ENCODE assay signal across 8 cellular contexts in genomic region chr2:101252408-101253012, GRCh38. TPM values are rescaled to one million over a fixed set of nuclear protein-coding genes. Genes with fewer than 3 reads are reported as not detected.
DNase-seq lines count a peak whose midpoint lies in the region; ATAC-seq, FAIRE-seq and TF ChIP-seq lines count a peak whose summit lies in the region.

CNOT11 (plus strand) TSS chr2:101252886; CDS start chr2:101252965, 79 bp downstream.

- peak; percentile 99 for DNase-seq in COLO668 (lab: John Stamatoyannopoulos, UW; ENCODE audit: unreplicated experiment)
- peak; percentile 88 for DNase-seq in HT1080 (ENCODE audit: low read depth)
- peak; percentile 98 for DNase-seq in NOMO-1 treated with DMSO at 0.1 percent for 48 hours (lab: John Stamatoyannopoulos, UW; ENCODE audit: unreplicated experiment)
- peak; percentile 98 for DNase-seq in activated CD8-positive, alpha-beta memory T cell treated with anti-CD3 and anti-CD28 coated beads for 4 hours (ENCODE audit: low read depth in 2 of 2)
- DNase-seq in H1 (ENCODE audit: low read depth in 1 of 2, low spot score in 2 of 2), result peak; percentile 95 to 97
- peak; percentile 100 for DNase-seq in mesendoderm
- peak; percentile 99 for DNase-seq in stimulated activated CD8-positive, alpha-beta memory T cell treated with anti-CD3 and anti-CD28 coated beads, Interleukin-15, amount 100 ng/mL, for 1 hour (ENCODE audit: low read depth)

- H2BK12ac ChIP-seq in H1 (ENCODE audit: low read depth, low read length), result peak within 1 kb of the TSS; percentile 31; the same call in 1 of the 2 replicates

- H3K9me3 ChIP-seq in H1 (ENCODE audit: insufficient read depth in 2 of 2, low read depth in 1 of 2, low read length in 1 of 2), result no peaks in the 10 kb centered on the region

- no peak for TF ChIP-seq EP300 in H1 (IDR thresholded peaks at IDR 0.05; ENCODE audit: borderline replicate concordance in 1 of 2, low read depth in 2 of 2, low read length in 2 of 2)

- peak within 1 kb of the TSS; percentile 74 for H3K14ac ChIP-seq in H1 (ENCODE audit: insufficient read length)

- H3K36me3 ChIP-seq in H1 (ENCODE audit: control insufficient read depth in 2 of 4, insufficient read depth in 4 of 4, low read length in 3 of 4) (no peaks in the 10 kb centered on the region; a peak in 1 of 8 replicates), mesendoderm (ENCODE audit: control insufficient read depth, insufficient read depth, low read length) (no peaks in the 10 kb centered on the region)

- H3K79me1 ChIP-seq in H1 (ENCODE audit: low read depth, low read length) (peaks cover 6% of the 10 kb centered on the region), mesendoderm (ENCODE audit: low read length) (peaks cover 12% of the 10 kb centered on the region)

- peak within 1 kb of the TSS; percentile 70; the same call in 1 of the 2 replicates for H3K27ac ChIP-seq in H1 (ENCODE audit: low read depth, low read length)
- peak within 1 kb of the TSS; percentile 93 for H3K27ac ChIP-seq in mesendoderm (ENCODE audit: low read depth, low read length)

- H3K27me3 ChIP-seq in H1 (replicated peaks in 1 of 4; ENCODE audit: control insufficient read depth in 3 of 4, extremely low read depth in 1 of 4, insufficient read depth in 3 of 4, low read length in 3 of 4), result no peaks in the 10 kb centered on the region
- no peaks in the 10 kb centered on the region for H3K27me3 ChIP-seq in mesendoderm (ENCODE audit: insufficient read depth, low read length, poor library complexity)

- TF ChIP-seq POLR2A in H1 (IDR thresholded peaks at IDR 0.05; ENCODE audit: control extremely low read depth in 1 of 2, low read depth in 2 of 2, low read length in 2 of 2), result peak; percentile 81 to 86

- peak within 1 kb of the TSS; percentile 90 for H3K4ac ChIP-seq in H1 (replicated peaks; ENCODE audit: insufficient read length, low read depth, low read length)
- H3K4ac ChIP-seq in mesendoderm (ENCODE audit: low read depth, low read length), result peak within 1 kb of the TSS; percentile 92

- POLR2A ChIA-PET in H1 (lab: Charles Lee; ENCODE audit: partially characterized antibody), result interaction anchor here (0.6 to 3.7 kb wide), 13 partner anchors 11 to 250 kb away, joined by 3 to 17 read pairs (median 4); partner anchors contain the start of genes RNF149 and RPL31

- H3K56ac ChIP-seq in H1 (replicated peaks; ENCODE audit: insufficient read length, low read depth, low read length) (peak within 1 kb of the TSS; percentile 20), mesendoderm (ENCODE audit: low read length) (peak within 1 kb of the TSS; percentile 91)

- ATAC-seq in GM21360 (IDR thresholded peaks at IDR 0.05; ENCODE audit: unreplicated experiment), result peak; percentile 83

- peak within 1 kb of the TSS; percentile 76 to 98 for H3K4me2 ChIP-seq in H1 (ENCODE audit: insufficient read depth in 1 of 2, low read depth in 2 of 2, low read length in 2 of 2)
- H3K4me2 ChIP-seq in mesendoderm (ENCODE audit: low read length), result peak within 1 kb of the TSS; percentile 97

- peak within 1 kb of the TSS; percentile 77 to 94 (median 90) for H3K4me3 ChIP-seq in H1 (ENCODE audit: extremely low read depth in 1 of 4, insufficient read depth in 2 of 4, low read depth in 3 of 4, low read length in 4 of 4)
- H3K4me3 ChIP-seq in mesendoderm (ENCODE audit: low read length), result peak within 1 kb of the TSS; percentile 75

- peak within 1 kb of the TSS; percentile 72; the same call in 1 of the 2 replicates for H4K8ac ChIP-seq in H1 (ENCODE audit: extremely low read depth, insufficient read depth, low read length)
- peak within 1 kb of the TSS; percentile 94 for H4K8ac ChIP-seq in mesendoderm (ENCODE audit: low read depth, low read length)

- peaks cover 9 to 32% of the 10 kb centered on the region in 2 experiments for H3K79me2 ChIP-seq in H1 (ENCODE audit: control insufficient read depth in 1 of 2, insufficient read depth in 2 of 2, low read length in 2 of 2)
- peaks cover 21% of the 10 kb centered on the region for H3K79me2 ChIP-seq in mesendoderm (ENCODE audit: control insufficient read depth, insufficient read depth, low read length)

- no peak within 1 kb of the TSS for H2AFZ ChIP-seq in H1 (ENCODE audit: low read length)

- H2BK120ac ChIP-seq in H1 (replicated peaks; ENCODE audit: low read depth, low read length), result no peak within 1 kb of the TSS
- peak within 1 kb of the TSS; percentile 65 for H2BK120ac ChIP-seq in mesendoderm (ENCODE audit: low read depth, low read length)

- peak within 1 kb of the TSS; percentile 81 for H4K91ac ChIP-seq in H1 (replicated peaks; ENCODE audit: insufficient read length, low read length)

- H4K5ac ChIP-seq in H1 (ENCODE audit: insufficient read length, low read depth, low read length), result peak within 1 kb of the TSS; percentile 74
- no peak within 1 kb of the TSS for H4K5ac ChIP-seq in mesendoderm (ENCODE audit: low read length)

- H3K9ac ChIP-seq in H1 (replicated peaks in 1 of 4; ENCODE audit: extremely low read depth in 1 of 4, low read depth in 3 of 4, low read length in 3 of 4) (peak within 1 kb of the TSS; percentile 65 to 92 (median 80)), mesendoderm (ENCODE audit: low read length) (peak within 1 kb of the TSS; percentile 86)

- no peak within 1 kb of the TSS for H2BK20ac ChIP-seq in H1 (ENCODE audit: low read length)

- 2% methylated on average over 55 of the region's 63 CpGs; no CpG with 5 or more reads in 1 of the 2 experiments for WGBS in H1 (ENCODE audit: extremely low coverage in 1 of 2, insufficient coverage in 1 of 2, insufficient read length in 1 of 2, insufficient replicate concordance in 2 of 2, low coverage in 1 of 2, low lambda C conversion rate in 2 of 2, missing lambda C conversion rate in 1 of 2), 2 experiments
- no CpG with 5 or more reads among the region's 63 CpGs for WGBS in mesendoderm (ENCODE audit: extremely low coverage, insufficient coverage, low lambda C conversion rate)

- no peak for TF ChIP-seq RAD21 in H1 (IDR thresholded peaks at IDR 0.05 in 1 of 2, conservative IDR thresholded peaks at IDR 0.05 in 1 of 2; ENCODE audit: low read depth in 2 of 2, low read length in 2 of 2)

- CTCF ChIA-PET in H1 (lab: Charles Lee; ENCODE audit: partially characterized antibody), result interaction anchor here (0.6 to 5.5 kb wide), 24 partner anchors 13 to 437 kb away, joined by 3 to 45 read pairs (median 4); no protein-coding TSS in a partner anchor

- peak within 1 kb of the TSS; percentile 79; the same call in 1 of the 2 replicates for H2BK5ac ChIP-seq in H1 (ENCODE audit: low read depth, low read length)
- H2BK5ac ChIP-seq in mesendoderm (ENCODE audit: low read length), result peak within 1 kb of the TSS; percentile 3

- H3K18ac ChIP-seq in H1 (ENCODE audit: extremely low read depth, low read length), result peak within 1 kb of the TSS; percentile 96
- peak within 1 kb of the TSS; percentile 85 for H3K18ac ChIP-seq in mesendoderm (ENCODE audit: low read length)

- H4K20me1 ChIP-seq in H1 (replicated peaks in 1 of 2; ENCODE audit: control insufficient read depth in 1 of 2, insufficient read depth in 2 of 2, low read length in 2 of 2), result peaks cover 4 to 7% of the 10 kb centered on the region in 2 experiments

- peaks cover 0 to 18% (median 10%) of the 10 kb centered on the region in 4 experiments; a peak in 4 of 7 replicates for H3K4me1 ChIP-seq in H1 (replicated peaks in 1 of 4; ENCODE audit: control insufficient read depth in 3 of 4, insufficient read depth in 4 of 4, low read length in 3 of 4)
- H3K4me1 ChIP-seq in mesendoderm (ENCODE audit: control insufficient read depth, low read depth, low read length), result peaks cover 5% of the 10 kb centered on the region

- no peak for TF ChIP-seq CTCF in H1 (IDR thresholded peaks at IDR 0.05; ENCODE audit: control extremely low read depth in 1 of 3, insufficient read depth in 1 of 3, low read depth in 1 of 3, low read length in 3 of 3)

- H3K23me2 ChIP-seq in H1 (ENCODE audit: low read depth, low read length), result peaks cover 4% of the 10 kb centered on the region

- H2BK15ac ChIP-seq in H1 (ENCODE audit: low read length), result no peak within 1 kb of the TSS
- no peak within 1 kb of the TSS for H2BK15ac ChIP-seq in mesendoderm (replicated peaks; ENCODE audit: low read depth)

- no peak for FAIRE-seq in H1 (lab: Jason Lieb, UNC)

- no peak within 1 kb of the TSS for H2AK5ac ChIP-seq in H1 (ENCODE audit: low read depth, low read length)
- no peak within 1 kb of the TSS for H2AK5ac ChIP-seq in mesendoderm (ENCODE audit: low read length)

- H3K23ac ChIP-seq in H1 (ENCODE audit: insufficient read length) (no peak within 1 kb of the TSS), mesendoderm (ENCODE audit: low read length) (no peak within 1 kb of the TSS)

TF ChIP-seq in H1, 55 proteins besides CTCF, POLR2A, EP300 and RAD21 (continues in another document):
- no peak; the same call in 1 of the 2 replicates for TF ChIP-seq PHF8 (conservative IDR thresholded peaks at IDR 0.05; ENCODE audit: low read depth, low read length)
- TF ChIP-seq TBP (IDR thresholded peaks at IDR 0.05; ENCODE audit: low read depth, low read length), result peak; percentile 65
- TF ChIP-seq NRF1 (IDR thresholded peaks at IDR 0.05; ENCODE audit: low read depth, low read length), result peak; percentile 60
- TF ChIP-seq NANOG (IDR thresholded peaks at IDR 0.05; ENCODE audit: insufficient read depth, low read depth, low read length, poor library complexity, severe bottlenecking), result no peak
- peak; percentile 61 for TF ChIP-seq TAF7 (optimal IDR thresholded peaks at IDR 0.05; ENCODE audit: borderline replicate concordance, low read depth, low read length)
- peak; percentile 84 for TF ChIP-seq CREB1 (IDR thresholded peaks at IDR 0.05)
- no peak for TF ChIP-seq BRCA1 (IDR thresholded peaks at IDR 0.05; ENCODE audit: low read depth, low read length)
- TF ChIP-seq ATF3 (IDR thresholded peaks at IDR 0.05; ENCODE audit: insufficient read depth, low read depth, low read length), result peak; percentile 86

RNA-seq across cellular contexts. Expression of gene CNOT11, which starts in this region (rescaled TPM):
- 54.0 and 63.4 TPM in 2 replicates for total RNA-seq in HT1080 (2014; rRNA removed; shearing (Covaris generic))
- polyA plus RNA-seq in HT1080 (2015; cell fraction: cytosol; rRNA removed), result 54.4 and 62.6 TPM in 2 replicates
- 66.2 and 68.9 TPM in 2 replicates for polyA plus RNA-seq in HT1080 (2015; cell fraction: nucleus; rRNA removed)
- total RNA-seq in H1 (2021; fragmentation: NEBNext Ultra II Directional; extraction: Animal tissue kit (Norgen Biotek cat#: 25700)), result 54.6 and 56.5 TPM in 2 replicates
- 39.8 and 41.5 TPM in 2 replicates for polyA plus RNA-seq in H1 (2011; rRNA removed)
- 43.2 TPM for polyA plus RNA-seq in H1 (2011; cell fraction: cytosol; rRNA removed)
- 41.3 TPM for polyA plus RNA-seq in H1 (2011; cell fraction: nucleus; rRNA removed)
- polyA plus RNA-seq in H1 (2012, experiment 1 of 2), result 30.3 to 43.2 TPM (median 36.0 TPM) in 4 replicates
- 35.2 TPM for polyA plus RNA-seq in H1 (2012, experiment 2 of 2)
- 45.5 TPM for polyA plus RNA-seq in H1 (2013, experiment 1 of 2)
- polyA plus RNA-seq in H1 (2013, experiment 2 of 2), result 48.2 TPM
- 73.3 and 98.1 TPM in 2 replicates for polyA minus RNA-seq in H1 (2011; rRNA and poly(A)+ RNA removed)
- polyA minus RNA-seq in H1 (2011; cell fraction: cytosol; rRNA and poly(A)+ RNA removed), result 44.9 TPM
- 23.9 TPM for polyA minus RNA-seq in H1 (2011; cell fraction: nucleus; rRNA and poly(A)+ RNA removed)
- polyA plus RNA-seq in mesendoderm (2013, experiment 1 of 2), result 46.0 TPM
- 47.2 TPM for polyA plus RNA-seq in mesendoderm (2013, experiment 2 of 2)

Comparison
In these comparisons a context has a peak if more than half of its experiments do, and no peak if none do; other contexts are left out.
1. Peak in every context shown above with its lines: DNase-seq, ATAC-seq, H3K4me3 ChIP-seq and H3K27ac ChIP-seq.